ENCODE assay signal across 19 cellular contexts in the genomic region with DNA sequence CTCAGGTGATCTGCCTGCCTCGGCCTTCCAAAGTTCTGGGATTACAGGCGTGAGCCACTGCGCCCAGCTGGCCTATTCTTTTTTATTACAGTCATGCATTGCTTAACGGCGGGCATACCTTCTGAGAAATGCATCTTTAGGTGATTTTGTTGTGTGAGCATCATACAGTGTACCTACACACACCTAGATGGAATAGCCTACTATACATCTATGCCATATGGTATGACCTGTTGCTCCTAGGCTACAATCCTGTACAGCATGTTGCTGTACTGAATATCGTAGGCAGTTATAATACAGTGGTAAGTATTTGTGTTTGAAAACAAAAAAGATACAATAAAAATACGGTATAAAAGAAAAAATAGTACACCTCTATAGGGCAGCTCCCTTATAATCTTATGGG. TPM values are rescaled to one million over a fixed set of nuclear protein-coding genes. Genes with fewer than 3 reads are reported as not detected.
DNase-seq lines count a peak whose midpoint lies in the region; ATAC-seq and TF ChIP-seq lines count a peak whose summit lies in the region.
"Had no signal": no experiment of that assay in that cellular context is flagged by ENCODE, and none has a peak within 500 bp of the region (broad histone marks: within the 10 kb centered on the region; RNA-seq: fewer than 3 reads in every experiment).

No MANE protein-coding gene starts in this region.

- DNase-seq in activated naive CD4-positive, alpha-beta T cell treated with anti-CD3 and anti-CD28 coated beads, Interleukin-2, amount 10 ng/mL, durations not matched to agents 7 days and 5 days = no peak
- no peak for DNase-seq in CD4-positive, CD25-positive, alpha-beta regulatory T cell
- DNase-seq in effector memory CD8-positive, alpha-beta T cell = no peak
- DNase-seq in retina (no peak), KBM-7 (no peak), erythroblast (lab: John Stamatoyannopoulos, UW) (no peak)
- DNase-seq: AML-193; Caco-2; Calu3; CD4-positive, alpha-beta memory T cell; DMS79 treated with DMSO at 0.1 percent for 48 hours; GF-D8 had no signal

- CTCF ChIA-PET in activated naive CD4-positive, alpha-beta T cell treated with anti-CD3 and anti-CD28 coated beads, Interleukin-2, amount 10 ng/mL, durations not matched to agents 7 days and 5 days (lab: Charles Lee) = interaction anchor here (0.6 kb wide), 1 partner anchor 17 kb away, joined by 4 read pairs; no protein-coding TSS in a partner anchor
- CTCF ChIA-PET in HEK293 (lab: Yijun Ruan, JAX) = interaction anchor here (0.6 to 1.7 kb wide), 2 partner anchors 9 to 1191 kb away, joined by 4 to 9 read pairs; no protein-coding TSS in a partner anchor

- H3K27me3 Mint-ChIP-seq in activated naive CD4-positive, alpha-beta T cell treated with anti-CD3 and anti-CD28 coated beads, Interleukin-2, amount 50 U/mL, for 24 hours = no peaks in the 10 kb centered on the region
- H3K27me3 Mint-ChIP-seq in activated naive CD4-positive, alpha-beta T cell treated with anti-CD3 and anti-CD28 coated beads, Interleukin-2, amount 10 ng/mL, durations not matched to agents 7 days and 5 days = no peaks in the 10 kb centered on the region
- H3K27me3 Mint-ChIP-seq in CD4-positive, CD25-positive, alpha-beta regulatory T cell = peaks cover 5% of the 10 kb centered on the region
- H3K27me3 Mint-ChIP-seq in effector memory CD8-positive, alpha-beta T cell = no peaks in the 10 kb centered on the region
- H3K27me3 Mint-ChIP-seq: B cell had no signal

- TF ChIP-seq CTCF in HEK293 (tag by site-specific recombination; IDR thresholded peaks at IDR 0.05) = no peak

- no peak overlapping the region for H3K4me3 ChIP-seq in CD4-positive, CD25-positive, alpha-beta regulatory T cell (ENCODE audit: low read depth, low read length)
- no peak overlapping the region for H3K4me3 ChIP-seq in HEK293 (ENCODE audit: low read depth, low read length)
- H3K4me3 ChIP-seq: A549; BLaER1 treated with 17β-estradiol and CSF1 and Interleukin-3, amounts not matched to agents 10 nM and 100 nM had no signal

- no peak overlapping the region for H3K27ac ChIP-seq in CD4-positive, CD25-positive, alpha-beta regulatory T cell (ENCODE audit: insufficient read depth, low read length, poor library complexity, severe bottlenecking)
- H3K27ac ChIP-seq in HEK293 (ENCODE audit: extremely low read depth, low read depth, low read length) = no peak overlapping the region
- H3K27ac ChIP-seq: 22Rv1; A549; BLaER1 treated with 17β-estradiol and CSF1 and Interleukin-3, amounts not matched to agents 10 nM and 100 nM; C4-2B had no signal

- no peak overlapping the region for H3K27ac Mint-ChIP-seq in activated naive CD4-positive, alpha-beta T cell treated with anti-CD3 and anti-CD28 coated beads, Interleukin-2, amount 50 U/mL, for 24 hours
- no peak overlapping the region for H3K27ac Mint-ChIP-seq in activated naive CD4-positive, alpha-beta T cell treated with anti-CD3 and anti-CD28 coated beads, Interleukin-2, amount 10 ng/mL, durations not matched to agents 7 days and 5 days
- peak overlapping the region in 2 of 3 donors; percentile 10 to 34 for H3K27ac Mint-ChIP-seq in CD4-positive, CD25-positive, alpha-beta regulatory T cell
- H3K27ac Mint-ChIP-seq in effector memory CD8-positive, alpha-beta T cell = peak overlapping the region in 1 of 2 donors; percentile 16
- H3K27ac Mint-ChIP-seq: B cell had no signal

- H3K36me3 Mint-ChIP-seq in activated naive CD4-positive, alpha-beta T cell treated with anti-CD3 and anti-CD28 coated beads, Interleukin-2, amount 50 U/mL, for 24 hours = no peaks in the 10 kb centered on the region
- peaks cover 35% of the 10 kb centered on the region for H3K36me3 Mint-ChIP-seq in activated naive CD4-positive, alpha-beta T cell treated with anti-CD3 and anti-CD28 coated beads, Interleukin-2, amount 10 ng/mL, durations not matched to agents 7 days and 5 days
- H3K36me3 Mint-ChIP-seq in CD4-positive, CD25-positive, alpha-beta regulatory T cell = no peaks in the 10 kb centered on the region
- H3K36me3 Mint-ChIP-seq in effector memory CD8-positive, alpha-beta T cell (ENCODE audit: insufficient read depth) = peaks cover 16% of the 10 kb centered on the region

- no peaks in the 10 kb centered on the region for H3K27me3 ChIP-seq in CD4-positive, CD25-positive, alpha-beta regulatory T cell (ENCODE audit: control insufficient read depth, insufficient read depth, low read length)

- H3K36me3 ChIP-seq in CD4-positive, CD25-positive, alpha-beta regulatory T cell (ENCODE audit: control insufficient read depth, insufficient read depth, low read length) = no peaks in the 10 kb centered on the region
- no peaks in the 10 kb centered on the region; a peak in 1 of 3 replicates for H3K36me3 ChIP-seq in HEK293 (ENCODE audit: control insufficient read depth in 2 of 2, insufficient read depth in 1 of 2, low read length in 2 of 2)

- peaks cover 78% of the 10 kb centered on the region for H3K4me1 Mint-ChIP-seq in activated naive CD4-positive, alpha-beta T cell treated with anti-CD3 and anti-CD28 coated beads, Interleukin-2, amount 50 U/mL, for 24 hours
- H3K4me1 Mint-ChIP-seq in activated naive CD4-positive, alpha-beta T cell treated with anti-CD3 and anti-CD28 coated beads, Interleukin-2, amount 10 ng/mL, durations not matched to agents 7 days and 5 days = peaks cover 63% of the 10 kb centered on the region
- H3K4me1 Mint-ChIP-seq in CD4-positive, CD25-positive, alpha-beta regulatory T cell = peaks cover 26 to 74% (median 41%) of the 10 kb centered on the region in 4 donors
- peaks cover 30 to 55% of the 10 kb centered on the region in 2 donors for H3K4me1 Mint-ChIP-seq in effector memory CD8-positive, alpha-beta T cell (ENCODE audit: low read depth in 2 of 2)

- ATAC-seq in CD4-positive, CD25-positive, alpha-beta regulatory T cell (ENCODE audit: low read depth in 2 of 2) = no peak
- no peak for ATAC-seq in effector memory CD8-positive, alpha-beta T cell (replicated peaks)
- ATAC-seq: A549 had no signal

- H3K4me3 Mint-ChIP-seq in activated naive CD4-positive, alpha-beta T cell treated with anti-CD3 and anti-CD28 coated beads, Interleukin-2, amount 50 U/mL, for 24 hours = peak overlapping the region; percentile 11
- no peak overlapping the region for H3K4me3 Mint-ChIP-seq in activated naive CD4-positive, alpha-beta T cell treated with anti-CD3 and anti-CD28 coated beads, Interleukin-2, amount 10 ng/mL, durations not matched to agents 7 days and 5 days
- H3K4me3 Mint-ChIP-seq in CD4-positive, CD25-positive, alpha-beta regulatory T cell = peak overlapping the region; percentile 19 to 50 (median 46)
- peak overlapping the region; percentile 6 to 56 for H3K4me3 Mint-ChIP-seq in effector memory CD8-positive, alpha-beta T cell
- H3K4me3 Mint-ChIP-seq: B cell had no signal

- H3K9me3 Mint-ChIP-seq in activated naive CD4-positive, alpha-beta T cell treated with anti-CD3 and anti-CD28 coated beads, Interleukin-2, amount 50 U/mL, for 24 hours = no peaks in the 10 kb centered on the region
- no peaks in the 10 kb centered on the region for H3K9me3 Mint-ChIP-seq in activated naive CD4-positive, alpha-beta T cell treated with anti-CD3 and anti-CD28 coated beads, Interleukin-2, amount 10 ng/mL, durations not matched to agents 7 days and 5 days
- peaks cover 0 to 4% (median 0%) of the 10 kb centered on the region in 7 donors for H3K9me3 Mint-ChIP-seq in CD4-positive, CD25-positive, alpha-beta regulatory T cell
- no peaks in the 10 kb centered on the region for H3K9me3 Mint-ChIP-seq in effector memory CD8-positive, alpha-beta T cell

- H3K4me1 ChIP-seq in CD4-positive, CD25-positive, alpha-beta regulatory T cell (ENCODE audit: control insufficient read depth, insufficient read depth, low read length, poor library complexity, severe bottlenecking) = peaks cover 36% of the 10 kb centered on the region
- no peaks in the 10 kb centered on the region; the same call in 1 of the 2 replicates for H3K4me1 ChIP-seq in HEK293 (ENCODE audit: control insufficient read depth, insufficient read depth, low read length)

- H3K9me3 ChIP-seq in CD4-positive, CD25-positive, alpha-beta regulatory T cell (ENCODE audit: control insufficient read depth in 2 of 2, low read length in 2 of 2) = no peaks in the 10 kb centered on the region
- no peaks in the 10 kb centered on the region for H3K9me3 ChIP-seq in HEK293 (ENCODE audit: control insufficient read depth, insufficient read depth, low read depth, low read length)
- H3K9me3 ChIP-seq: A549; BLaER1 treated with 17β-estradiol and CSF1 and Interleukin-3, amounts not matched to agents 10 nM and 100 nM; Caco-2 had no signal

- POLR2A ChIA-PET in HEK293 (lab: Yijun Ruan, JAX) = no interaction called here

- no peak for TF ChIP-seq POLR2A in erythroblast (IDR thresholded peaks at IDR 0.05; ENCODE audit: low read length)

- in situ Hi-C loops in KBM-7 (cut with MboI; ENCODE audit: low pct_unique_long_range_greater_than_20kb, low sequenced_read_pairs) = no loop called here

TF ChIP-seq in HEK293, 187 proteins besides CTCF, POLR2A, EP300 and RAD21 (continues in another document):
- no peak for TF ChIP-seq ZNF274 (IDR thresholded peaks at IDR 0.05; ENCODE audit: low read length)
- no peak for TF ChIP-seq ZNF274 (tag by site-specific recombination; IDR thresholded peaks at IDR 0.05; ENCODE audit: borderline replicate concordance)
- TF ChIP-seq SCRT2 (tag by site-specific recombination; IDR thresholded peaks at IDR 0.05) = peak; percentile 70
- no peak for TF ChIP-seq ZSCAN16 (tag by site-specific recombination; IDR thresholded peaks at IDR 0.05)
- TF ChIP-seq ZNF221 (tag by site-specific recombination; IDR thresholded peaks at IDR 0.05; ENCODE audit: borderline replicate concordance) = no peak
- TF ChIP-seq KLF1 (tag by site-specific recombination; IDR thresholded peaks at IDR 0.05) = no peak
- TF ChIP-seq SCRT1 (tag by site-specific recombination; IDR thresholded peaks at IDR 0.05; ENCODE audit: borderline replicate concordance) = peak; percentile 64
- no peak for TF ChIP-seq MEIS1 (CRISPR knock-in tag; IDR thresholded peaks at IDR 0.05; ENCODE audit: borderline replicate concordance)
- no peak for TF ChIP-seq ZBTB44 (tag by site-specific recombination; IDR thresholded peaks at IDR 0.05)
- TF ChIP-seq ZBTB1 (tag by site-specific recombination; IDR thresholded peaks at IDR 0.05) = no peak

RNA-seq across cellular contexts. Expression of gene STAG2, which starts 6.0 kb away (rescaled TPM):
- total RNA-seq in CD4-positive, CD25-positive, alpha-beta regulatory T cell = 79.4 TPM
- 10 to 100 TPM; 43.1 to 51.3 (median 47.5) TPM for polyA plus RNA-seq in CD4-positive, CD25-positive, alpha-beta regulatory T cell

Comparison
In these comparisons a context has a peak if more than half of its experiments do, and no peak if none do; other contexts are left out.
1. H3K27ac Mint-ChIP-seq: peak in CD4-positive, CD25-positive, alpha-beta regulatory T cell (2 of 3); none in activated naive CD4-positive, alpha-beta T cell treated with anti-CD3 and anti-CD28 coated beads, Interleukin-2, amount 50 U/mL, for 24 hours (single experiment) and activated naive CD4-positive, alpha-beta T cell treated with anti-CD3 and anti-CD28 coated beads, Interleukin-2, amount 10 ng/mL, durations not matched to agents 7 days and 5 days (single experiment).